ENCODE assay signal across 21 cellular contexts in the genomic region with DNA sequence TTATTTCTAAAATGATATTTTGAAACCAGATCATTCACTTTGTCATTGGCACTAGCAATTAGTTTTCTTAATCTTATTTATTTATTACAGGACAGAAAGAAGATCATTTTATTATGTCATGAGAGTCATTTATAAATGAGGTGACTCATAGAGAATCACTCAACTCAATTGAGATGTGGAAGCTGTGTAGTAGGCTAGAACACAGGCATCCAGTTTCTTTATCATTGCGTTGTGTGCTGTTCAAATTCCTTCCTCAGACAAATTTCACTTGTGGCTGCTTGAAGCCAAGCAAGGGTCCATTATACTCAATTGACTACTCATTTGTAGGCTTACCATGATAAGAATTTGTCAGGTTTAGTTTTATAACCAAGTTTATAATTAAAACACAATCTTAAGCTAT.
"Had no signal": no experiment of that assay in that cellular context is flagged by ENCODE, and none has a peak within 500 bp of the region (broad histone marks: within the 10 kb centered on the region; RNA-seq: fewer than 3 reads in every experiment).

No MANE protein-coding gene starts in this region.

- FAIRE-seq: endometrium, frontal cortex, islet of Langerhans, urothelium cell line had no signal

- H3K4me1 ChIP-seq: esophagus squamous epithelium, heart left ventricle, psoas muscle, suprapubic skin had no signal

- H3K27ac ChIP-seq: esophagus squamous epithelium, heart left ventricle, psoas muscle, skin epidermis, suprapubic skin, thyroid gland had no signal

- H3K4me3 ChIP-seq: esophagus squamous epithelium, heart left ventricle, psoas muscle, skin epidermis, suprapubic skin, thyroid gland had no signal

- H3K27me3 ChIP-seq: esophagus squamous epithelium, heart left ventricle, suprapubic skin, thyroid gland had no signal

- ATAC-seq: heart left ventricle; naive thymus-derived CD4-positive, alpha-beta T cell; psoas muscle; sciatic nerve had no signal

- H3K9me3 ChIP-seq: esophagus squamous epithelium, psoas muscle, suprapubic skin, thyroid gland had no signal

- H3K36me3 ChIP-seq: thyroid gland had no signal

- DNase-seq: effector memory CD4-positive, alpha-beta T cell; esophagus squamous epithelium; heart left ventricle; hippocampal formation; kidney glomerular epithelial cell; mesendoderm; naive thymus-derived CD4-positive, alpha-beta T cell; nephron progenitor cell; psoas muscle; retina; stimulated activated CD4-positive, alpha-beta T cell treated with anti-CD3 and anti-CD28 coated beads, Interleukin-12 subunit alpha, Interleukin-12 subunit beta, amount 100 ng/mL, for 4 hours; stimulated activated CD4-positive, alpha-beta T cell treated with anti-CD3 and anti-CD28 coated beads, Interleukin-2, amount 100 ng/mL, for 48 hours; stimulated activated naive CD4-positive, alpha-beta T cell treated with Interleukin-2 at 50 U/mL for 16 hours; thyroid gland had no signal
